11 cellular contexts compared by ENCODE assay signal in genomic region chr2:203804766-203805484, GRCh38.
DNase-seq lines count a peak whose midpoint lies in the region; ATAC-seq and TF ChIP-seq lines count a peak whose summit lies in the region.
"Had no signal": no experiment of that assay in that cellular context is flagged by ENCODE, and none has a peak within 500 bp of the region (broad histone marks: within the 10 kb centered on the region; RNA-seq: fewer than 3 reads in every experiment).

No MANE protein-coding gene starts in this region.

- peak overlapping the region; percentile 38 to 81 (median 70) for H3K4me3 Mint-ChIP-seq in CD4-positive, alpha-beta memory T cell
- peak overlapping the region; percentile 13 for H3K4me3 Mint-ChIP-seq in activated naive CD8-positive, alpha-beta T cell treated with anti-CD3 and anti-CD28 coated beads for 36 hours

- CTCF ChIA-PET in CD4-positive, alpha-beta memory T cell (lab: Charles Lee; ENCODE audit: partially characterized antibody), result interaction anchor here (0.8 to 6.6 kb wide), 5 partner anchors 8 to 321 kb away, joined by 3 to 53 read pairs (median 4); no protein-coding TSS in a partner anchor

- H3K4me1 ChIP-seq in CD4-positive, alpha-beta memory T cell (ENCODE audit: insufficient read depth, low read length), result peaks cover 58% of the 10 kb centered on the region
- H3K4me1 ChIP-seq in KMS-11 (ENCODE audit: low read depth, poor library complexity, severe bottlenecking), result peaks cover 73% of the 10 kb centered on the region
- H3K4me1 ChIP-seq in left lung, result peaks cover 0 to 16% of the 10 kb centered on the region in 2 donors
- H3K4me1 ChIP-seq: prostate gland, thyroid gland had no signal

- no peaks in the 10 kb centered on the region for H3K79me2 ChIP-seq in KMS-11 (ENCODE audit: insufficient read depth, low read depth)

- no peaks in the 10 kb centered on the region for H3K27me3 Mint-ChIP-seq in CD4-positive, alpha-beta memory T cell
- no peaks in the 10 kb centered on the region for H3K27me3 Mint-ChIP-seq in activated naive CD8-positive, alpha-beta T cell treated with anti-CD3 and anti-CD28 coated beads for 36 hours

- POLR2A ChIA-PET in CD4-positive, alpha-beta memory T cell (lab: Charles Lee; ENCODE audit: partially characterized antibody), result interaction anchor here (0.8 to 3.2 kb wide), 8 partner anchors 9 to 110 kb away, joined by 3 to 17 read pairs (median 6); no protein-coding TSS in a partner anchor

- peaks cover 45 to 79% (median 65%) of the 10 kb centered on the region in 4 donors for H3K4me1 Mint-ChIP-seq in CD4-positive, alpha-beta memory T cell
- H3K4me1 Mint-ChIP-seq in activated naive CD8-positive, alpha-beta T cell treated with anti-CD3 and anti-CD28 coated beads for 36 hours, result peaks cover 70% of the 10 kb centered on the region

- intact Hi-C loops in CD4-positive, alpha-beta memory T cell (cut with micrococcal nuclease), result loop anchor here (2.0 kb wide), 1 partner anchor 62 kb away; the partner anchor contains the start of gene CTLA4
- intact Hi-C loops in left lung (cut with DNase I), result no loop called here

- no peak overlapping the region for H3K27ac ChIP-seq in CD4-positive, alpha-beta memory T cell (ENCODE audit: low read depth, low read length)
- peak overlapping the region; percentile 55 for H3K27ac ChIP-seq in KMS-11
- no peak overlapping the region for H3K27ac ChIP-seq in left lung
- H3K27ac ChIP-seq: thyroid gland had no signal

- H2AFZ ChIP-seq in KMS-11 (ENCODE audit: low read depth), result no peak overlapping the region

- no peaks in the 10 kb centered on the region for H3K36me3 ChIP-seq in CD4-positive, alpha-beta memory T cell (ENCODE audit: insufficient read depth, low read length)
- H3K36me3 ChIP-seq in KMS-11 (ENCODE audit: insufficient read depth), result no peaks in the 10 kb centered on the region
- no peaks in the 10 kb centered on the region for H3K36me3 ChIP-seq in left lung
- H3K36me3 ChIP-seq: prostate gland, thyroid gland had no signal

- peaks cover 0 to 2% of the 10 kb centered on the region in 2 donors for H3K36me3 Mint-ChIP-seq in CD4-positive, alpha-beta memory T cell
- H3K36me3 Mint-ChIP-seq in activated naive CD8-positive, alpha-beta T cell treated with anti-CD3 and anti-CD28 coated beads for 36 hours, result peaks cover 38% of the 10 kb centered on the region

- DNase-seq in CD4-positive, alpha-beta memory T cell, result no peak
- no peak for DNase-seq in activated naive CD8-positive, alpha-beta T cell treated with anti-CD3 and anti-CD28 coated beads for 36 hours
- no peak for DNase-seq in left lung
- no peak for DNase-seq in hepatic stellate cell (ENCODE audit: low spot score)
- no peak for DNase-seq in DMS79 (lab: John Stamatoyannopoulos, UW)
- DNase-seq: foreskin melanocyte, thyroid gland had no signal

- TF ChIP-seq CTCF in KMS-11 (conservative IDR thresholded peaks at IDR 0.05; ENCODE audit: low read depth, low read length) (no peak), left lung (IDR thresholded peaks at IDR 0.05) (no peak)

- H4K20me1 ChIP-seq in KMS-11 (ENCODE audit: insufficient read depth), result no peaks in the 10 kb centered on the region

- no peaks in the 10 kb centered on the region for H3K9me3 ChIP-seq in CD4-positive, alpha-beta memory T cell (ENCODE audit: control insufficient read depth in 1 of 2, low read length in 2 of 2)
- peaks cover 0 to 11% of the 10 kb centered on the region in 2 donors for H3K9me3 ChIP-seq in left lung
- H3K9me3 ChIP-seq: prostate gland, thyroid gland had no signal

- ATAC-seq in left lung (peak; percentile 39), GM19324 (IDR thresholded peaks at IDR 0.05; ENCODE audit: low FRiP score, unreplicated experiment) (no peak), HG03565 (IDR thresholded peaks at IDR 0.05; ENCODE audit: unreplicated experiment) (no peak)

- no peak overlapping the region for H3K4me3 ChIP-seq in CD4-positive, alpha-beta memory T cell (ENCODE audit: low read length in 2 of 2)
- no peak overlapping the region for H3K4me3 ChIP-seq in KMS-11 (IDR thresholded peaks at IDR 0.05; ENCODE audit: insufficient read depth, low read depth, low read length)
- H3K4me3 ChIP-seq in left lung, result no peak overlapping the region
- H3K4me3 ChIP-seq: prostate gland, thyroid gland had no signal

- H3K9me3 Mint-ChIP-seq in CD4-positive, alpha-beta memory T cell, result peaks cover 0 to 25% (median 11%) of the 10 kb centered on the region in 8 donors
- H3K9me3 Mint-ChIP-seq in activated naive CD8-positive, alpha-beta T cell treated with anti-CD3 and anti-CD28 coated beads for 36 hours, result peaks cover 24% of the 10 kb centered on the region

- H3K27ac Mint-ChIP-seq in CD4-positive, alpha-beta memory T cell, result peak overlapping the region; percentile 25 to 95 (median 87)
- peak overlapping the region; percentile 79 for H3K27ac Mint-ChIP-seq in activated naive CD8-positive, alpha-beta T cell treated with anti-CD3 and anti-CD28 coated beads for 36 hours

- no peaks in the 10 kb centered on the region for H3K27me3 ChIP-seq in CD4-positive, alpha-beta memory T cell (ENCODE audit: insufficient read depth, low read length)
- H3K27me3 ChIP-seq in KMS-11 (ENCODE audit: insufficient read depth, low read depth) (no peaks in the 10 kb centered on the region), left lung (no peaks in the 10 kb centered on the region)
- H3K27me3 ChIP-seq: thyroid gland had no signal

- peak overlapping the region; percentile 4; the same call in 1 of the 2 replicates for H3K9ac ChIP-seq in KMS-11

- peak overlapping the region; percentile 49 for H3K4me2 ChIP-seq in KMS-11
